ENCODE assay signal across 9 cellular contexts in genomic region chr12:21438643-21439042, GRCh38. TPM values are rescaled to one million over a fixed set of nuclear protein-coding genes. Genes with fewer than 3 reads are reported as not detected.
DNase-seq lines count a peak whose midpoint lies in the region; ATAC-seq and TF ChIP-seq lines count a peak whose summit lies in the region.
"Had no signal": no experiment of that assay in that cellular context is flagged by ENCODE, and none has a peak within 500 bp of the region (broad histone marks: within the 10 kb centered on the region; RNA-seq: fewer than 3 reads in every experiment).

No MANE protein-coding gene starts in this region.

- no peaks in the 10 kb centered on the region for H3K27me3 ChIP-seq in CD4-positive, alpha-beta memory T cell (ENCODE audit: insufficient read depth, low read length)

- peak overlapping the region; percentile 92 to 94 for H3K4me3 ChIP-seq in CD4-positive, alpha-beta memory T cell (ENCODE audit: low read length in 2 of 2)
- peak overlapping the region; percentile 72; the same call in 1 of the 2 replicates for H3K4me3 ChIP-seq in LNCaP clone FGC (ENCODE audit: low read depth, low read length)

- CTCF ChIA-PET in CD4-positive, alpha-beta memory T cell (lab: Charles Lee; ENCODE audit: partially characterized antibody) = interaction anchor here (2.0 kb wide), 1 partner anchor 22 kb away, joined by 5 read pairs; no protein-coding TSS in a partner anchor

- TF ChIP-seq CTCF in LNCaP clone FGC (IDR thresholded peaks at IDR 0.05; ENCODE audit: control insufficient read depth, extremely low read depth, insufficient read depth) (no peak), chondrocyte (IDR thresholded peaks at IDR 0.05) (no peak)

- peak overlapping the region; percentile 97 to 100 (median 98) for H3K4me3 Mint-ChIP-seq in CD4-positive, alpha-beta memory T cell
- H3K4me3 Mint-ChIP-seq in chondrocyte (ENCODE audit: unreplicated experiment) = peak overlapping the region; percentile 92
- H3K4me3 Mint-ChIP-seq in natural killer cell treated with Interleukin-12 subunit alpha and Interleukin-12 subunit beta and Interleukin-15 and Interleukin-18, amount 100 ng/mL, for 72 hours = peak overlapping the region; percentile 92

- peaks cover 53% of the 10 kb centered on the region for H3K4me1 ChIP-seq in CD4-positive, alpha-beta memory T cell (ENCODE audit: insufficient read depth, low read length)

- H3K4me1 Mint-ChIP-seq in CD4-positive, alpha-beta memory T cell = peaks cover 27 to 66% (median 46%) of the 10 kb centered on the region in 4 donors
- peaks cover 23% of the 10 kb centered on the region for H3K4me1 Mint-ChIP-seq in chondrocyte (ENCODE audit: low read depth)
- peaks cover 25 to 34% of the 10 kb centered on the region in 2 donors for H3K4me1 Mint-ChIP-seq in natural killer cell treated with Interleukin-12 subunit alpha and Interleukin-12 subunit beta and Interleukin-15 and Interleukin-18, amount 100 ng/mL, for 72 hours (ENCODE audit: low read depth in 2 of 2)

- H3K36me3 Mint-ChIP-seq in CD4-positive, alpha-beta memory T cell = peaks cover 20 to 49% of the 10 kb centered on the region in 2 donors
- peaks cover 2% of the 10 kb centered on the region for H3K36me3 Mint-ChIP-seq in chondrocyte (ENCODE audit: low read depth)
- H3K36me3 Mint-ChIP-seq in natural killer cell treated with Interleukin-12 subunit alpha and Interleukin-12 subunit beta and Interleukin-15 and Interleukin-18, amount 100 ng/mL, for 72 hours = peaks cover 18% of the 10 kb centered on the region

- intact Hi-C loops in CD4-positive, alpha-beta memory T cell (cut with micrococcal nuclease) = loop anchor here (1.0 to 5.0 kb wide), 5 partner anchors 34 to 894 kb away; partner anchors contain the start of genes GOLT1B, LDHB, RECQL and ST8SIA1

- H3K27me3 Mint-ChIP-seq in CD4-positive, alpha-beta memory T cell = no peaks in the 10 kb centered on the region
- no peaks in the 10 kb centered on the region for H3K27me3 Mint-ChIP-seq in chondrocyte (ENCODE audit: low read depth)
- no peaks in the 10 kb centered on the region for H3K27me3 Mint-ChIP-seq in natural killer cell treated with Interleukin-12 subunit alpha and Interleukin-12 subunit beta and Interleukin-15 and Interleukin-18, amount 100 ng/mL, for 72 hours

- no peak for DNase-seq in CD4-positive, alpha-beta memory T cell
- DNase-seq in LNCaP clone FGC (ENCODE audit: low read depth) (no peak), chondrocyte (ENCODE audit: low spot score) (no peak), SKM-1 treated with dmso at 0.1 percent for 144 hours (lab: John Stamatoyannopoulos, UW; ENCODE audit: unreplicated experiment) (no peak), ecto neural progenitor cell (ENCODE audit: low spot score) (no peak)
- DNase-seq in natural killer cell treated with Interleukin-12 subunit alpha and Interleukin-12 subunit beta and Interleukin-15 and Interleukin-18, amount 100 ng/mL, for 72 hours (ENCODE audit: low spot score) = no peak
- DNase-seq: activated CD4-positive, CD25-positive, alpha-beta regulatory T cell had no signal

- H3K9me3 ChIP-seq in CD4-positive, alpha-beta memory T cell (ENCODE audit: control insufficient read depth in 1 of 2, low read length in 2 of 2) = no peaks in the 10 kb centered on the region

- ATAC-seq in natural killer cell treated with Interleukin-12 subunit alpha and Interleukin-12 subunit beta and Interleukin-15 and Interleukin-18, amount 100 ng/mL, for 72 hours = no peak
- ATAC-seq in GM19397 (IDR thresholded peaks at IDR 0.05; ENCODE audit: unreplicated experiment) (no peak), GM19324 (IDR thresholded peaks at IDR 0.05; ENCODE audit: low FRiP score, unreplicated experiment) (no peak)

- POLR2A ChIA-PET in CD4-positive, alpha-beta memory T cell (lab: Charles Lee; ENCODE audit: partially characterized antibody) = interaction anchor here (0.9 to 5.3 kb wide), 10 partner anchors 14 to 219 kb away, joined by 3 to 67 read pairs (median 6); partner anchors contain the start of genes GOLT1B, LDHB and RECQL

- H3K27ac Mint-ChIP-seq in CD4-positive, alpha-beta memory T cell = peak overlapping the region; percentile 97 to 99 (median 98)
- H3K27ac Mint-ChIP-seq in chondrocyte (ENCODE audit: unreplicated experiment) = peak overlapping the region; percentile 99
- H3K27ac Mint-ChIP-seq in natural killer cell treated with Interleukin-12 subunit alpha and Interleukin-12 subunit beta and Interleukin-15 and Interleukin-18, amount 100 ng/mL, for 72 hours = peak overlapping the region; percentile 93 to 97

- H3K9me3 Mint-ChIP-seq in CD4-positive, alpha-beta memory T cell = no peaks in the 10 kb centered on the region
- H3K9me3 Mint-ChIP-seq in chondrocyte (ENCODE audit: low read depth) = no peaks in the 10 kb centered on the region
- no peaks in the 10 kb centered on the region for H3K9me3 Mint-ChIP-seq in natural killer cell treated with Interleukin-12 subunit alpha and Interleukin-12 subunit beta and Interleukin-15 and Interleukin-18, amount 100 ng/mL, for 72 hours

- H3K27ac ChIP-seq in CD4-positive, alpha-beta memory T cell (ENCODE audit: low read depth, low read length) = peak overlapping the region; percentile 81

- H3K36me3 ChIP-seq in CD4-positive, alpha-beta memory T cell (ENCODE audit: insufficient read depth, low read length) = peaks cover 4% of the 10 kb centered on the region

RNA-seq across cellular contexts. Expression of gene PYROXD1, which starts 1.2 kb away (rescaled TPM):
- 10 to 100 TPM; 35.7 to 41.0 TPM for total RNA-seq in CD4-positive, alpha-beta memory T cell
- polyA plus RNA-seq in CD4-positive, alpha-beta memory T cell = 10 to 100 TPM; 26.8 to 41.0 TPM
- 15.4 to 19.8 TPM (median 17.1 TPM) in 3 replicates for total RNA-seq in chondrocyte
- 10 to 100 TPM; 32.2 to 43.2 TPM for total RNA-seq in natural killer cell treated with Interleukin-12 subunit alpha and Interleukin-12 subunit beta and Interleukin-15 and Interleukin-18, amount 100 ng/mL, for 72 hours
